Comparison of ENCODE assay signal across 8 cellular contexts in genomic region chr3:180601688-180602666, GRCh38. TPM values are rescaled to one million over a fixed set of nuclear protein-coding genes. Genes with fewer than 3 reads are reported as not detected.
DNase-seq lines count a peak whose midpoint lies in the region; TF ChIP-seq lines count a peak whose summit lies in the region.

A gene with protein sequence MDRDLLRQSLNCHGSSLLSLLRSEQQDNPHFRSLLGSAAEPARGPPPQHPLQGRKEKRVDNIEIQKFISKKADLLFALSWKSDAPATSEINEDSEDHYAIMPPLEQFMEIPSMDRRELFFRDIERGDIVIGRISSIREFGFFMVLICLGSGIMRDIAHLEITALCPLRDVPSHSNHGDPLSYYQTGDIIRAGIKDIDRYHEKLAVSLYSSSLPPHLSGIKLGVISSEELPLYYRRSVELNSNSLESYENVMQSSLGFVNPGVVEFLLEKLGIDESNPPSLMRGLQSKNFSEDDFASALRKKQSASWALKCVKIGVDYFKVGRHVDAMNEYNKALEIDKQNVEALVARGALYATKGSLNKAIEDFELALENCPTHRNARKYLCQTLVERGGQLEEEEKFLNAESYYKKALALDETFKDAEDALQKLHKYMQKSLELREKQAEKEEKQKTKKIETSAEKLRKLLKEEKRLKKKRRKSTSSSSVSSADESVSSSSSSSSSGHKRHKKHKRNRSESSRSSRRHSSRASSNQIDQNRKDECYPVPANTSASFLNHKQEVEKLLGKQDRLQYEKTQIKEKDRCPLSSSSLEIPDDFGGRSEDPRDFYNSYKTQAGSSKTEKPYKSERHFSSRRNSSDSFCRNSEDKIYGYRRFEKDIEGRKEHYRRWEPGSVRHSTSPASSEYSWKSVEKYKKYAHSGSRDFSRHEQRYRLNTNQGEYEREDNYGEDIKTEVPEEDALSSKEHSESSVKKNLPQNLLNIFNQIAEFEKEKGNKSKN (plus strand): TSS chr3:180602163. CDS start chr3:180602262, 99 bp downstream.

- peak within 1 kb of the TSS; percentile 84 for H3K4me3 ChIP-seq in H7 (ENCODE audit: insufficient read depth, low read depth, low read length)
- H3K4me3 ChIP-seq in MG63, result peak within 1 kb of the TSS; percentile 84
- H3K4me3 ChIP-seq in foreskin fibroblast (ENCODE audit: low read depth in 1 of 2, low read length in 2 of 2), result peak within 1 kb of the TSS; percentile 89 to 93
- peak within 1 kb of the TSS; percentile 90 to 99 for H3K4me3 ChIP-seq in stomach smooth muscle (ENCODE audit: low read length in 2 of 2)

- H3K4me1 Mint-ChIP-seq in neural crest cell, result peaks cover 22% of the 10 kb centered on the region

- peaks cover 35% of the 10 kb centered on the region for H3K27me3 Mint-ChIP-seq in neural crest cell (ENCODE audit: low read depth)

- no peak for TF ChIP-seq CTCF in foreskin fibroblast (IDR thresholded peaks at IDR 0.05; ENCODE audit: low read depth, low read length)
- no peak for TF ChIP-seq CTCF in neural crest cell (conservative IDR thresholded peaks at IDR 0.05)

- peaks cover 4% of the 10 kb centered on the region for H3K36me3 Mint-ChIP-seq in neural crest cell (ENCODE audit: low read depth)

- in situ Hi-C loops in G401 (cut with HindIII; ENCODE audit: low sequenced_read_pairs), result no loop called here

- H3K9me3 ChIP-seq in MG63 (no peaks in the 10 kb centered on the region), stomach smooth muscle (ENCODE audit: control insufficient read depth in 2 of 2, low read length in 2 of 2) (peaks cover 0 to 2% of the 10 kb centered on the region in 2 donors)

- H3K36me3 ChIP-seq in H7 (replicated peaks; ENCODE audit: control insufficient read depth, insufficient read depth, low read length) (peaks cover 6% of the 10 kb centered on the region), MG63 (peaks cover 37% of the 10 kb centered on the region), stomach smooth muscle (ENCODE audit: control insufficient read depth in 2 of 2, insufficient read depth in 2 of 2, low read length in 2 of 2) (peaks cover 5 to 21% of the 10 kb centered on the region in 2 donors)

- H3K9ac ChIP-seq in stomach smooth muscle (ENCODE audit: low read length in 2 of 2), result peak within 1 kb of the TSS; percentile 79 to 84

- H3K27ac ChIP-seq in stomach smooth muscle (ENCODE audit: low read length), result peak within 1 kb of the TSS; percentile 32

- DNase-seq in G401 (ENCODE audit: low spot score) (peak; percentile 92), H7 (peak; percentile 82), MG63 (peak; percentile 97), SIG-M5 (lab: John Stamatoyannopoulos, UW) (peak; percentile 94), activated gamma-delta T cell (lab: John Stamatoyannopoulos, UW) (peak; percentile 80), foreskin fibroblast (peak; percentile 96 to 98), neural crest cell (ENCODE audit: low read depth, low spot score) (peak; percentile 80)

- H3K27me3 ChIP-seq in H7 (ENCODE audit: control insufficient read depth, insufficient read depth, low read length) (no peaks in the 10 kb centered on the region; the same call in 1 of the 2 replicates), MG63 (no peaks in the 10 kb centered on the region), stomach smooth muscle (ENCODE audit: control insufficient read depth in 1 of 2, insufficient read depth in 2 of 2, low read length in 2 of 2) (no peaks in the 10 kb centered on the region)

- no peaks in the 10 kb centered on the region for H3K4me1 ChIP-seq in stomach smooth muscle (ENCODE audit: control insufficient read depth, insufficient read depth, low read length)

- H3K27ac Mint-ChIP-seq in neural crest cell (ENCODE audit: unreplicated experiment), result peak within 1 kb of the TSS; percentile 86

- peak within 1 kb of the TSS; percentile 95 for H3K4me3 Mint-ChIP-seq in neural crest cell

- H3K9me3 Mint-ChIP-seq in neural crest cell, result peaks cover 6% of the 10 kb centered on the region

RNA-seq across cellular contexts. Expression of the gene that starts here (rescaled TPM):
- total RNA-seq in G401 (2014; rRNA removed; shearing (Covaris generic)), result 13.2 and 31.2 TPM in 2 replicates
- total RNA-seq in H7 (2014; rRNA removed; shearing (Covaris generic)), result 15.1 and 15.6 TPM in 2 replicates
- total RNA-seq in MG63 (2014; rRNA removed; shearing (Covaris generic); ENCODE audit: low replicate concordance), result 51.0 and 56.5 TPM in 2 replicates
- total RNA-seq in neural crest cell, result 39.2 and 41.1 TPM in 2 replicates

Comparison
In these comparisons a context has a peak if more than half of its experiments do, and no peak if none do; other contexts are left out.
1. Peak in every context shown above with its lines: DNase-seq, H3K4me3 ChIP-seq and H3K27ac ChIP-seq.